ENCODE assay signal across 11 cellular contexts in genomic region chr14:104967144-104967413, GRCh38. TPM values are rescaled to one million over a fixed set of nuclear protein-coding genes. Genes with fewer than 3 reads are reported as not detected.
A peak's percentile ranks its signal among the peaks of the same experiment; 100 is the strongest.
DNase-seq lines count a peak whose midpoint lies in the region; ATAC-seq and TF ChIP-seq lines count a peak whose summit lies in the region.
"Had no signal": no experiment of that assay in that cellular context is flagged by ENCODE, and none has a peak within 500 bp of the region (broad histone marks: within the 10 kb centered on the region; RNA-seq: fewer than 3 reads in every experiment).

No MANE protein-coding gene starts in this region.

- peaks cover 39% of the 10 kb centered on the region for H3K4me1 ChIP-seq in PC-9 (replicated peaks; ENCODE audit: insufficient read depth)
- peaks cover 20% of the 10 kb centered on the region for H3K4me1 ChIP-seq in fibroblast of lung (ENCODE audit: control insufficient read depth, extremely low read depth, insufficient read depth, low read length)
- H3K4me1 ChIP-seq in muscle layer of colon (ENCODE audit: insufficient read depth, low read length), result peaks cover 53% of the 10 kb centered on the region
- H3K4me1 ChIP-seq in transverse colon, result peaks cover 15 to 42% (median 31%) of the 10 kb centered on the region in 4 donors

- BruUV-seq in PC-9 (replicated peaks; lab: Mats Ljungman, UMichigan), result no TSS peak

- in situ Hi-C loops in transverse colon (cut with MboI; ENCODE audit: low pct_ligation_motif_present in 1 of 4, low pct_unique_long_range_greater_than_20kb in 1 of 4, low sequenced_read_pairs in 3 of 4), result no loop called here

- no peak for TF ChIP-seq POLR2A in transverse colon (IDR thresholded peaks at IDR 0.05)

- H3K4me3 ChIP-seq in PC-9 (no peak overlapping the region), fibroblast of lung (replicated peaks in 1 of 4; ENCODE audit: control extremely low read depth in 1 of 4, insufficient read depth in 1 of 4, low read depth in 3 of 4, low read length in 4 of 4) (peak overlapping the region in 1 of 4 experiments; percentile 54), muscle layer of colon (ENCODE audit: low read depth in 1 of 2, low read length in 2 of 2) (peak overlapping the region; percentile 69 to 82), transverse colon (no peak overlapping the region)
- H3K4me3 ChIP-seq: K562 had no signal

- peak overlapping the region; percentile 49 for H3K4me2 ChIP-seq in PC-9
- H3K4me2 ChIP-seq in fibroblast of lung (ENCODE audit: extremely low read depth, insufficient read depth, low read length), result peak overlapping the region; percentile 77

- no peaks in the 10 kb centered on the region for H3K9me3 ChIP-seq in PC-9 (ENCODE audit: insufficient read depth, low read depth)
- H3K9me3 ChIP-seq in fibroblast of lung (ENCODE audit: control insufficient read depth, insufficient read depth, low read depth, low read length), result no peaks in the 10 kb centered on the region
- no peaks in the 10 kb centered on the region for H3K9me3 ChIP-seq in muscle layer of colon (ENCODE audit: low read length)
- H3K9me3 ChIP-seq in transverse colon, result no peaks in the 10 kb centered on the region

- H2AFZ ChIP-seq in PC-9, result no peak overlapping the region
- H2AFZ ChIP-seq in fibroblast of lung (ENCODE audit: low read length), result no peak overlapping the region

- no peaks in the 10 kb centered on the region for H3K9me2 ChIP-seq in PC-9 (ENCODE audit: insufficient read depth)

- POLR2A ChIA-PET in PC-9 (lab: Charles Lee; ENCODE audit: unreplicated experiment), result no interaction called here

- H4K20me1 ChIP-seq in PC-9 (ENCODE audit: insufficient read depth), result no peaks in the 10 kb centered on the region
- H4K20me1 ChIP-seq in fibroblast of lung (ENCODE audit: control insufficient read depth, extremely low read depth, insufficient read depth, low read length), result no peaks in the 10 kb centered on the region

- H3K79me2 ChIP-seq in PC-9 (ENCODE audit: low read depth) (no peaks in the 10 kb centered on the region), fibroblast of lung (ENCODE audit: control insufficient read depth, insufficient read depth, low read length) (peaks cover 1% of the 10 kb centered on the region)

- H3K27me3 ChIP-seq in PC-9 (ENCODE audit: insufficient read depth, low read depth), result no peaks in the 10 kb centered on the region
- no peaks in the 10 kb centered on the region for H3K27me3 ChIP-seq in fibroblast of lung (ENCODE audit: control insufficient read depth, insufficient read depth, low read length)
- H3K27me3 ChIP-seq in muscle layer of colon (ENCODE audit: control insufficient read depth in 1 of 2, insufficient read depth in 2 of 2, low read length in 2 of 2), result no peaks in the 10 kb centered on the region
- peaks cover 32% of the 10 kb centered on the region for H3K27me3 ChIP-seq in transverse colon

- intact Hi-C loops in PC-9 (cut with micrococcal nuclease; ENCODE audit: unreplicated experiment) (loop anchor here (5.0 kb wide), 1 partner anchor 35 kb away; no protein-coding TSS in a partner anchor), transverse colon (cut with DNase I; ENCODE audit: low total_unique reads) (no loop called here)

- TF ChIP-seq CTCF in PC-9 (conservative IDR thresholded peaks at IDR 0.05) (no peak), fibroblast of lung (conservative IDR thresholded peaks at IDR 0.05 in 1 of 2, IDR thresholded peaks at IDR 0.05 in 1 of 2; ENCODE audit: low read depth in 1 of 2, low read length in 2 of 2) (no peak), transverse colon (IDR thresholded peaks at IDR 0.05) (no peak)

- CTCF ChIA-PET in PC-9 (lab: Charles Lee), result no interaction called here

- H3F3A ChIP-seq in PC-9 (ENCODE audit: insufficient read depth, low read depth), result peaks cover 18% of the 10 kb centered on the region; the same call in 1 of the 2 replicates

- DNase-seq in PC-9 (no peak), fibroblast of lung (ENCODE audit: low read depth in 2 of 2) (no peak), transverse colon (no peak), epidermal melanocyte (ENCODE audit: insufficient read length, low spot score) (no peak), NCI-H524 (lab: John Stamatoyannopoulos, UW) (no peak), NCI-H2196 treated with DMSO at 0.1 percent for 48 hours (lab: John Stamatoyannopoulos, UW; ENCODE audit: unreplicated experiment) (no peak)
- DNase-seq: activated naive CD8-positive, alpha-beta T cell treated with anti-CD3 and anti-CD28 coated beads, Interleukin-2, amount 50 U/mL, for 24 hours; NCI-H82 had no signal

- ATAC-seq in HG03159 (IDR thresholded peaks at IDR 0.05; ENCODE audit: unreplicated experiment), result no peak
- ATAC-seq: activated naive CD8-positive, alpha-beta T cell treated with anti-CD3 and anti-CD28 coated beads, Interleukin-2, amount 50 U/mL, for 24 hours had no signal

- no peak overlapping the region for H3K9ac ChIP-seq in fibroblast of lung (ENCODE audit: insufficient read depth, low read length)
- peak overlapping the region; percentile 67 for H3K9ac ChIP-seq in muscle layer of colon (ENCODE audit: low read length)

- no peak overlapping the region for H3K27ac ChIP-seq in PC-9
- H3K27ac ChIP-seq in fibroblast of lung (ENCODE audit: insufficient read depth, low read length), result no peak overlapping the region
- peak overlapping the region; percentile 96 for H3K27ac ChIP-seq in muscle layer of colon (ENCODE audit: low read depth, low read length)
- peak overlapping the region; percentile 80 to 92 (median 88) for H3K27ac ChIP-seq in transverse colon

- no peak for TF ChIP-seq EP300 in transverse colon (IDR thresholded peaks at IDR 0.05; ENCODE audit: low read depth)

- 31% methylated on average over 5 of the region's 7 CpGs; no CpG with 5 or more reads in 1 of the 2 donors for WGBS in transverse colon (ENCODE audit: low coverage in 1 of 2), 2 donors

- H3K36me3 ChIP-seq in PC-9 (ENCODE audit: low read depth), result no peaks in the 10 kb centered on the region
- H3K36me3 ChIP-seq in fibroblast of lung (ENCODE audit: control insufficient read depth, insufficient read depth, low read length), result no peaks in the 10 kb centered on the region
- no peaks in the 10 kb centered on the region for H3K36me3 ChIP-seq in muscle layer of colon (ENCODE audit: insufficient read depth, low read length)
- H3K36me3 ChIP-seq in transverse colon, result no peaks in the 10 kb centered on the region

RNA-seq across cellular contexts. Expression of gene AHNAK2, which starts 11.1 kb away (rescaled TPM):
- total RNA-seq in PC-9 (2021) (30.8 and 38.9 TPM in 2 replicates), fibroblast of lung (47.8 and 106 TPM in 2 replicates), transverse colon (10 to 100 TPM; 19.4 to 75.2 (median 28.5) TPM)
- polyA plus RNA-seq in fibroblast of lung, result 6.6 and 30.5 TPM in 2 replicates
- polyA plus RNA-seq in fibroblast of lung (2012), result 19.4 and 61.0 TPM in 2 replicates
- 42.9 and 144 TPM in 2 replicates for polyA minus RNA-seq in fibroblast of lung (ENCODE audit: low replicate concordance)

RNA-seq across cellular contexts. Expression of gene CLBA1, which starts 18.5 kb away (rescaled TPM):
- total RNA-seq in PC-9 (2021) (12.5 and 12.6 TPM in 2 replicates), fibroblast of lung (8.0 and 11.7 TPM in 2 replicates), transverse colon (1 to 10 TPM in 3 of 4 donors, under 1 TPM in 1; 0.40 to 6.7 (median 5.3) TPM)
- polyA plus RNA-seq in fibroblast of lung, result 3.8 and 11.3 TPM in 2 replicates
- 4.1 and 10.7 TPM in 2 replicates for polyA plus RNA-seq in fibroblast of lung (2012)
- polyA minus RNA-seq in fibroblast of lung (ENCODE audit: low replicate concordance), result 3.0 and 5.8 TPM in 2 replicates

RNA-seq across cellular contexts. Expression of gene PLD4, which starts 42.4 kb away (rescaled TPM):
- 0.05 TPM in 1 of 2 replicates, not detected in the other for total RNA-seq in PC-9 (2021)
- under 0.01 and 0.17 TPM in 2 replicates for total RNA-seq in fibroblast of lung
- polyA plus RNA-seq in fibroblast of lung, result 0.02 TPM in 1 of 2 replicates, not detected in the other
- 0.27 TPM in 1 of 2 replicates, not detected in the other for polyA plus RNA-seq in fibroblast of lung (2012)
- polyA minus RNA-seq in fibroblast of lung (ENCODE audit: low replicate concordance), result 0.89 TPM in 1 of 2 replicates, not detected in the other
- total RNA-seq in transverse colon, result 1 to 10 TPM in 2 of 4 donors, not detected in 2; 1.1 TPM
- polyA plus RNA-seq: K562 had no signal

RNA-seq across cellular contexts. Expression of gene CDCA4, which starts 53.8 kb away (rescaled TPM):
- total RNA-seq in PC-9 (2021) (24.9 and 27.7 TPM in 2 replicates), fibroblast of lung (7.9 and 8.0 TPM in 2 replicates), transverse colon (1 to 10 TPM in 3 of 4 donors, under 1 TPM in 1; 0.80 to 7.5 (median 4.5) TPM)
- 8.0 and 19.5 TPM in 2 replicates for polyA plus RNA-seq in fibroblast of lung
- polyA plus RNA-seq in fibroblast of lung (2012), result 9.1 and 21.3 TPM in 2 replicates
- polyA minus RNA-seq in fibroblast of lung (ENCODE audit: low replicate concordance), result 8.1 and 23.3 TPM in 2 replicates

Comparison
In these comparisons a context has a peak if more than half of its experiments do, and no peak if none do; other contexts are left out.
1. H3K27ac ChIP-seq: peak in muscle layer of colon (single experiment) and transverse colon (4 of 4); none in PC-9 (single experiment) and fibroblast of lung (single experiment).
2. H3K4me3 ChIP-seq: peak in muscle layer of colon (2 of 2); none in PC-9 (single experiment) and transverse colon (0 of 4).